Comparison of ENCODE assay signal across 8 cellular contexts in the genomic region with DNA sequence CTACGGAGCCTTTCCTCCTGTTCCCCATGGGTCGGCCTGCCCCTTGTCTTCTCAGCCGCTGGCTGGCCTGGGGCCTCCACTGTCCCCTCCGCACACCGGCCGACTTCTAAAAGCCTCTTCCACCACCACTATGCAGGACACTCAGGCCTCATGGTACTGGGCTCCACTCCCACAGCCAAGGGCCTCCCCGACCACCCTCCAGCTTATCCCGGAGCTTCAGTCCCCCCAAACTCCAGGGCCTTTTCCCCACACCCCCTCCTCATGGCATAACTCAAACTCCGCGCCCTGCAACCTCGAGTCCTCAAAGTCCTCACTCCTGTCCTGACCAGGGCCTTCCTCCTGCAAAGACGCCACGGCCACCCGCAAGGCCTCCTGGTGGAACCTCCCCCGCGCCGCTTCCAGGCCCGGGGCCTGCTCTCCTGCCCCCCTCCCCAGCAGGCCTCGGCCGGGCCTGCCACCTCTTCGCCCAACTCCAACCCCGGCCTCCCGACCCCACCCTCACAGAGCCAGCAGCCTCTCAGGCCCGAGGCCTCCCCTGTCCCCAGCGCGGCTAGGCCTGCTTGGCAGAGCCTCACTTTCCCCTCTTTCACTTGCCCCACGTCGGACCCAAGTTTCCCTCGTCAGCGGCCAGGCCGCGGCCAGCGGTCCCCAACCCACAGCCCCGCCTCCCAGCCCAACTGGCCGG. TPM values are rescaled to one million over a fixed set of nuclear protein-coding genes. Genes with fewer than 3 reads are reported as not detected.
A peak's percentile ranks its signal among the peaks of the same experiment; 100 is the strongest.
DNase-seq lines count a peak whose midpoint lies in the region; ATAC-seq and TF ChIP-seq lines count a peak whose summit lies in the region.

No MANE protein-coding gene starts in this region.

- peaks cover 11% of the 10 kb centered on the region for H3K4me1 ChIP-seq in ovary (ENCODE audit: insufficient read depth)

- no peaks in the 10 kb centered on the region for H3K27me3 ChIP-seq in ovary

- WGBS in ovary, 3 donors, result 0 to 2% (median 1%) methylated on average over 30 to 35 of the region's 35 CpGs

- no peaks in the 10 kb centered on the region for H3K9me3 ChIP-seq in ovary

- no peak for TF ChIP-seq CTCF in GM12875 (IDR thresholded peaks at IDR 0.05; ENCODE audit: borderline replicate concordance, insufficient read depth, low read depth, low read length)
- no peak for TF ChIP-seq CTCF in ovary (IDR thresholded peaks at IDR 0.05)

- H3K4me1 Mint-ChIP-seq in activated T-helper 17 cell treated with anti-CD3 and anti-CD28 coated beads, Interleukin-2, amount 50 U/mL, for 72 hours, result peaks cover 17% of the 10 kb centered on the region

- H3K27ac Mint-ChIP-seq in activated T-helper 17 cell treated with anti-CD3 and anti-CD28 coated beads, Interleukin-2, amount 50 U/mL, for 72 hours, result peak overlapping the region; percentile 99

- H3K4me3 Mint-ChIP-seq in activated T-helper 17 cell treated with anti-CD3 and anti-CD28 coated beads, Interleukin-2, amount 50 U/mL, for 72 hours, result peak overlapping the region; percentile 98

- ATAC-seq in activated T-helper 17 cell treated with anti-CD3 and anti-CD28 coated beads, Interleukin-2, amount 50 U/mL, for 72 hours (replicated peaks), result peak; percentile 5
- ATAC-seq in Right ventricle myocardium inferior, result no peak
- no peak for ATAC-seq in HG03571 (IDR thresholded peaks at IDR 0.05; ENCODE audit: unreplicated experiment)
- no peak for ATAC-seq in HG03175 (IDR thresholded peaks at IDR 0.05; ENCODE audit: unreplicated experiment)

- peak overlapping the region; percentile 93 for H3K4me3 ChIP-seq in GM12875 (ENCODE audit: low read depth, low read length)
- H3K4me3 ChIP-seq in ovary, result peak overlapping the region; percentile 88

- peaks cover 2% of the 10 kb centered on the region for H3K36me3 ChIP-seq in ovary

- DNase-seq in KG1 (lab: John Stamatoyannopoulos, UW) (peak; percentile 41), Right ventricle myocardium inferior (ENCODE audit: missing footprints) (peak; percentile 77), ovary (peak in 4 of 5 donors; percentile 61 to 72 (median 66))
- DNase-seq in activated effector memory CD4-positive, alpha-beta T cell treated with anti-CD3 and anti-CD28 coated beads, Interleukin-2, amount 50 U/mL, for 16 hours, result no peak

- no peaks in the 10 kb centered on the region for H3K9me3 Mint-ChIP-seq in activated T-helper 17 cell treated with anti-CD3 and anti-CD28 coated beads, Interleukin-2, amount 50 U/mL, for 72 hours

- intact Hi-C loops in Right ventricle myocardium inferior (cut with DNase I), result loop anchor here (2.0 kb wide), 1 partner anchor 55 kb away; a partner anchor contains a TSS
- intact Hi-C loops in ovary (cut with DNase I), result loop anchor here in 2 of 4 donors (1.0 to 5.0 kb wide), 2 partner anchors 39 to 41 kb away; a partner anchor contains a TSS

- peaks cover 76% of the 10 kb centered on the region for H3K36me3 Mint-ChIP-seq in activated T-helper 17 cell treated with anti-CD3 and anti-CD28 coated beads, Interleukin-2, amount 50 U/mL, for 72 hours (ENCODE audit: low read depth)

- no peaks in the 10 kb centered on the region for H3K27me3 Mint-ChIP-seq in activated T-helper 17 cell treated with anti-CD3 and anti-CD28 coated beads, Interleukin-2, amount 50 U/mL, for 72 hours

- no peak for TF ChIP-seq POLR2A in ovary (IDR thresholded peaks at IDR 0.05)

- TF ChIP-seq EP300 in ovary (IDR thresholded peaks at IDR 0.05), result no peak

- peak overlapping the region; percentile 94 to 97 for H3K27ac ChIP-seq in ovary

RNA-seq across cellular contexts. Expression of a gene that starts 1.9 kb away (rescaled TPM):
- 10 to 100 TPM; 30.1 to 37.7 TPM for total RNA-seq in activated T-helper 17 cell treated with anti-CD3 and anti-CD28 coated beads, Interleukin-2, amount 50 U/mL, for 72 hours
- total RNA-seq in Right ventricle myocardium inferior (35.8 TPM), ovary (10 to 100 TPM; 54.8 to 99.8 (median 74.1) TPM)
- 10 to 100 TPM; 37.5 to 49.5 TPM for polyA plus RNA-seq in ovary

RNA-seq across cellular contexts. Expression of a gene that starts 1.9 kb away (rescaled TPM):
- total RNA-seq in activated T-helper 17 cell treated with anti-CD3 and anti-CD28 coated beads, Interleukin-2, amount 50 U/mL, for 72 hours, result 100 to 1,000 TPM; 272 to 374 TPM
- total RNA-seq in Right ventricle myocardium inferior (1,208 TPM), ovary (100 to 1,000 TPM; 140 to 453 (median 189) TPM)
- 100 to 1,000 TPM; 272 to 359 TPM for polyA plus RNA-seq in ovary

RNA-seq across cellular contexts. Expression of a gene that starts 39.1 kb away (rescaled TPM):
- 10 to 100 TPM; 23.3 to 24.5 TPM for total RNA-seq in activated T-helper 17 cell treated with anti-CD3 and anti-CD28 coated beads, Interleukin-2, amount 50 U/mL, for 72 hours
- total RNA-seq in Right ventricle myocardium inferior (14.0 TPM), ovary (10 to 100 TPM; 15.9 to 35.2 (median 19.1) TPM)
- 10 to 100 TPM; 12.2 to 16.7 TPM for polyA plus RNA-seq in ovary

RNA-seq across cellular contexts. Expression of a gene that starts 54.0 kb away (rescaled TPM):
- 10 to 100 TPM; 50.8 to 56.5 TPM for total RNA-seq in activated T-helper 17 cell treated with anti-CD3 and anti-CD28 coated beads, Interleukin-2, amount 50 U/mL, for 72 hours
- total RNA-seq in Right ventricle myocardium inferior (0.73 TPM), ovary (1 to 10 TPM in 2 of 7 donors, under 1 TPM in 4, not detected in 1; 0.28 to 1.4 (median 0.82) TPM)
- polyA plus RNA-seq in ovary, result under 1 TPM; 0.50 to 0.63 TPM
